In genomic region chr7:30164567-30164966, GRCh38 we compare ENCODE assay signal across 8 cellular contexts. TPM values are rescaled to one million over a fixed set of nuclear protein-coding genes. Genes with fewer than 3 reads are reported as not detected.
DNase-seq lines count a peak whose midpoint lies in the region; ATAC-seq, FAIRE-seq and TF ChIP-seq lines count a peak whose summit lies in the region.

No MANE protein-coding gene starts in this region.

- peaks cover 45% of the 10 kb centered on the region for H3K4me1 Mint-ChIP-seq in astrocyte (ENCODE audit: low read depth, unreplicated experiment)

- no peaks in the 10 kb centered on the region for H3K9me3 Mint-ChIP-seq in astrocyte (ENCODE audit: unreplicated experiment)

- peak; percentile 65 for TF ChIP-seq CTCF in astrocyte (IDR thresholded peaks at IDR 0.05; ENCODE audit: insufficient read depth, low read depth, low read length)

- no peak for FAIRE-seq in astrocyte (lab: Jason Lieb, UNC)

- H4K20me1 ChIP-seq in astrocyte (ENCODE audit: insufficient read depth, low read length): no peaks in the 10 kb centered on the region

- H3K4me1 ChIP-seq in astrocyte (ENCODE audit: insufficient read depth, low read length): peaks cover 31% of the 10 kb centered on the region

- H2AFZ ChIP-seq in astrocyte (ENCODE audit: low read depth, low read length): no peak overlapping the region

- H3K36me3 Mint-ChIP-seq in astrocyte (ENCODE audit: low read depth, unreplicated experiment): peaks cover 6% of the 10 kb centered on the region

- H3K4me2 ChIP-seq in astrocyte (ENCODE audit: low read length): peak overlapping the region; percentile 34

- H3K4me3 Mint-ChIP-seq in astrocyte (ENCODE audit: unreplicated experiment): no peak overlapping the region

- no peak overlapping the region for H3K4me3 ChIP-seq in astrocyte (ENCODE audit: insufficient read depth, low read depth, low read length)

- H3K9ac ChIP-seq in astrocyte (ENCODE audit: low read length): no peak overlapping the region

- H3K79me2 ChIP-seq in astrocyte (ENCODE audit: insufficient read depth, low read length): no peaks in the 10 kb centered on the region

- H3K27me3 Mint-ChIP-seq in astrocyte (ENCODE audit: low read depth, unreplicated experiment): peaks cover 6% of the 10 kb centered on the region

- no peak overlapping the region for H3K27ac ChIP-seq in astrocyte (ENCODE audit: low read depth, low read length)

- H3K27me3 ChIP-seq in astrocyte (ENCODE audit: insufficient read depth, low read length): peaks cover 5% of the 10 kb centered on the region

- ATAC-seq in HG02571 (IDR thresholded peaks at IDR 0.05; ENCODE audit: unreplicated experiment) (peak; percentile 45), GM18520 (IDR thresholded peaks at IDR 0.05; ENCODE audit: unreplicated experiment) (no peak)

- DNase-seq in DMS 273 (lab: John Stamatoyannopoulos, UW; ENCODE audit: unreplicated experiment): peak; percentile 89
- DNase-seq in NCI-H526 (lab: John Stamatoyannopoulos, UW): peak; percentile 64 to 84
- DNase-seq in astrocyte (ENCODE audit: low read depth): peak; percentile 39
- DNase-seq in iPS-NIHi11 (ENCODE audit: low spot score): peak; percentile 54
- DNase-seq in superior temporal gyrus (ENCODE audit: extremely low spot score): peak; percentile 94
- DNase-seq in central memory CD4-positive, alpha-beta T cell: no peak

- no peaks in the 10 kb centered on the region for H3K36me3 ChIP-seq in astrocyte (ENCODE audit: insufficient read depth, low read length)

- H3K9me3 ChIP-seq in astrocyte (ENCODE audit: insufficient read depth, low read depth, low read length): no peaks in the 10 kb centered on the region

- no peak overlapping the region for H3K27ac Mint-ChIP-seq in astrocyte (ENCODE audit: unreplicated experiment)

RNA-seq across cellular contexts. Expression of gene MTURN, which starts 29.8 kb away (rescaled TPM):
- 8.4 and 9.3 TPM in 2 replicates for total RNA-seq in astrocyte
